8 cellular contexts compared by ENCODE assay signal in the genomic region with DNA sequence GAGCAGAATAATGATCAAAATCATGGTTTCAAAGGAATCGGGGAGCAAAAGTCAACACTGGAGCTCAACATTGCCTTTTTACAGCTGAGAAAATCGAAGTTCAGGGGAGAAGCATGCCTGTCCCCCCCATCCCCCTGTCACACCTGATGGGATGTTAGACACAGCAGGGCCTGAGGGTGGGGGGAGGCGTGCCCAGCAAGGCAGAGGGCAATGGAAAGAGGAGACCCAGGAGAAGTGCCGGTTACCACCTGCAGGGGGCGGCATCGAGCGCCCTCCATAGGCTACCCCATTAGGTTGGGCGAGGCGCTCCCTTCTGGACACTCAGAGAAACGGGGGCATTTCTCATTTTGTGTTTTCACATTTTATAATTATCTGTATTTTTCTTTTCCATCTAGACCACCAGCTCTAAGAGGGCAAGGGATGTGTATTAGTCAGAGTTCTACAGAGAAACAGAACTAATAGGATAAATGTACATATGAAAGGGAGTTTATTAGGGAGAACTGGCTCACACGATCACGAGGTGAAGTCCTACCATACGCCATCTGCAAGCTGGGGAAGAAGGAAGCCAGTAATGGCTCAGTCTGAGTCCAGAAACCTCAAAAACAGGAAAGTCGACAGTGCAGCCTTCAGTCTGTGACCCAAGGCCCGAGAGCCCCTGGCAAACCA.
DNase-seq lines count a peak whose midpoint lies in the region; ATAC-seq and TF ChIP-seq lines count a peak whose summit lies in the region.

No MANE protein-coding gene starts in this region.

- H3K9me3 Mint-ChIP-seq in glutamatergic neuron (ENCODE audit: unreplicated experiment) = peaks cover 3% of the 10 kb centered on the region

- H3K36me3 Mint-ChIP-seq in glutamatergic neuron (ENCODE audit: unreplicated experiment) = peaks cover 5% of the 10 kb centered on the region

- no peaks in the 10 kb centered on the region for H3K27me3 Mint-ChIP-seq in glutamatergic neuron (ENCODE audit: unreplicated experiment)

- H3K4me3 Mint-ChIP-seq in glutamatergic neuron (ENCODE audit: unreplicated experiment) = no peak overlapping the region

- peak; percentile 88 for TF ChIP-seq CTCF in glutamatergic neuron (IDR thresholded peaks at IDR 0.05; ENCODE audit: partially characterized antibody, unreplicated experiment)

- ATAC-seq in GM18520 (IDR thresholded peaks at IDR 0.05; ENCODE audit: unreplicated experiment) (peak; percentile 93), HG02885 (IDR thresholded peaks at IDR 0.05; ENCODE audit: poor library complexity, unreplicated experiment) (peak; percentile 99)

- peak; percentile 54 for DNase-seq in COLO668 (lab: John Stamatoyannopoulos, UW; ENCODE audit: unreplicated experiment)
- peak; percentile 65 for DNase-seq in NCI-H1694 treated with DMSO at 0.1 percent for 48 hours (lab: John Stamatoyannopoulos, UW)
- peak; percentile 17 to 27 (median 24) for DNase-seq in activated CD8-positive, alpha-beta memory T cell treated with anti-CD3 and anti-CD28 coated beads for 48 hours (ENCODE audit: low read depth in 2 of 3, low spot score in 2 of 3)
- DNase-seq in glutamatergic neuron = peak; percentile 70
- peak; percentile 27 to 49 for DNase-seq in stimulated activated CD8-positive, alpha-beta memory T cell treated with anti-CD3 and anti-CD28 coated beads, Interleukin-2, amount 100 ng/mL, for 48 hours (ENCODE audit: low read depth in 2 of 2)
- DNase-seq in HPDE6-E6E7 (ENCODE audit: extremely low spot score) = no peak

- peaks cover 6% of the 10 kb centered on the region for H3K4me1 Mint-ChIP-seq in glutamatergic neuron (ENCODE audit: low read depth, unreplicated experiment)

- H3K27ac Mint-ChIP-seq in glutamatergic neuron (ENCODE audit: unreplicated experiment) = no peak overlapping the region
